ENCODE assay signal across 8 cellular contexts in genomic region chr1:156816561-156817328, GRCh38. TPM values are rescaled to one million over a fixed set of nuclear protein-coding genes. Genes with fewer than 3 reads are reported as not detected.
DNase-seq lines count a peak whose midpoint lies in the region; ATAC-seq and FAIRE-seq lines count a peak whose summit lies in the region.

Gene SH2D2A (minus strand): TSS chr1:156816848. CDS start chr1:156816708, 140 bp downstream.

- peak within 1 kb of the TSS; percentile 80 to 92 (median 90) for H3K27ac Mint-ChIP-seq in IgD-negative memory B cell
- H3K27ac Mint-ChIP-seq in activated CD4-positive, alpha-beta T cell treated with anti-CD3 and anti-CD28 coated beads, Interleukin-2, amount 10 ng/mL, durations not matched to agents 24 days and 14 days = peak within 1 kb of the TSS; percentile 100

- DNase-seq in GM19239 (ENCODE audit: insufficient read length, low spot score) = peak; percentile 85
- DNase-seq in activated CD4-positive, alpha-beta T cell treated with anti-CD3 and anti-CD28 coated beads, Interleukin-2, amount 10 ng/mL, durations not matched to agents 24 days and 14 days = peak; percentile 98
- peak; percentile 92 for DNase-seq in effector CD8-positive, alpha-beta T cell (lab: John Stamatoyannopoulos, UW)
- DNase-seq in sciatic nerve (ENCODE audit: low spot score) = peak; percentile 62
- no peak for DNase-seq in HPDE6-E6E7 (ENCODE audit: extremely low spot score)
- DNase-seq in substantia nigra (lab: John Stamatoyannopoulos, UW) = no peak

- intact Hi-C loops in activated CD4-positive, alpha-beta T cell treated with anti-CD3 and anti-CD28 coated beads, Interleukin-2, amount 10 ng/mL, durations not matched to agents 24 days and 14 days (cut with micrococcal nuclease) = loop anchor here (1.0 to 5.0 kb wide), 6 partner anchors 20 to 88 kb away; partner anchors contain the start of genes ISG20L2, METTL25B, MRPL24 and PRCC
- intact Hi-C loops in sciatic nerve (cut with DNase I) = no loop called here

- H3K36me3 Mint-ChIP-seq in IgD-negative memory B cell = no peaks in the 10 kb centered on the region
- H3K36me3 Mint-ChIP-seq in activated CD4-positive, alpha-beta T cell treated with anti-CD3 and anti-CD28 coated beads, Interleukin-2, amount 10 ng/mL, durations not matched to agents 24 days and 14 days (ENCODE audit: low read depth) = peaks cover 52% of the 10 kb centered on the region

- H3K4me1 Mint-ChIP-seq in IgD-negative memory B cell = peaks cover 0 to 24% (median 10%) of the 10 kb centered on the region in 3 donors
- peaks cover 57% of the 10 kb centered on the region for H3K4me1 Mint-ChIP-seq in activated CD4-positive, alpha-beta T cell treated with anti-CD3 and anti-CD28 coated beads, Interleukin-2, amount 10 ng/mL, durations not matched to agents 24 days and 14 days

- H3K4me3 Mint-ChIP-seq in IgD-negative memory B cell = peak within 1 kb of the TSS; percentile 33 to 89 (median 68)
- H3K4me3 Mint-ChIP-seq in activated CD4-positive, alpha-beta T cell treated with anti-CD3 and anti-CD28 coated beads, Interleukin-2, amount 10 ng/mL, durations not matched to agents 24 days and 14 days = peak within 1 kb of the TSS; percentile 96

- no peak within 1 kb of the TSS for H3K27ac ChIP-seq in substantia nigra (ENCODE audit: low read depth, low read length, poor library complexity, severe bottlenecking)

- ATAC-seq in sciatic nerve = peak; percentile 27
- no peak for ATAC-seq in HG02970 (IDR thresholded peaks at IDR 0.05; ENCODE audit: low FRiP score, unreplicated experiment)

- no peaks in the 10 kb centered on the region for H3K27me3 Mint-ChIP-seq in IgD-negative memory B cell
- no peaks in the 10 kb centered on the region for H3K27me3 Mint-ChIP-seq in activated CD4-positive, alpha-beta T cell treated with anti-CD3 and anti-CD28 coated beads, Interleukin-2, amount 10 ng/mL, durations not matched to agents 24 days and 14 days

- H3K9me3 Mint-ChIP-seq in IgD-negative memory B cell = no peaks in the 10 kb centered on the region
- H3K9me3 Mint-ChIP-seq in activated CD4-positive, alpha-beta T cell treated with anti-CD3 and anti-CD28 coated beads, Interleukin-2, amount 10 ng/mL, durations not matched to agents 24 days and 14 days = peaks cover 10% of the 10 kb centered on the region

- FAIRE-seq in GM19239 (lab: Jason Lieb, UNC) = peak; percentile 69

RNA-seq across cellular contexts. Expression of gene SH2D2A, which starts in this region (rescaled TPM):
- polyA plus RNA-seq in IgD-negative memory B cell = 2.1 TPM
- total RNA-seq in activated CD4-positive, alpha-beta T cell treated with anti-CD3 and anti-CD28 coated beads, Interleukin-2, amount 10 ng/mL, durations not matched to agents 24 days and 14 days = 277 and 282 TPM in 2 replicates
- 1.6 TPM for total RNA-seq in sciatic nerve

Comparison
In these comparisons a context has a peak if more than half of its experiments do, and no peak if none do; other contexts are left out.
1. RNA of gene SH2D2A (total RNA-seq): 277 to 282 TPM in activated CD4-positive, alpha-beta T cell treated with anti-CD3 and anti-CD28 coated beads, Interleukin-2, amount 10 ng/mL, durations not matched to agents 24 days and 14 days; 1.6 TPM in sciatic nerve (single experiment); every median in the first group is over 100 times any median in the second.
2. DNase-seq: peak in GM19239 (single experiment), activated CD4-positive, alpha-beta T cell treated with anti-CD3 and anti-CD28 coated beads, Interleukin-2, amount 10 ng/mL, durations not matched to agents 24 days and 14 days (single experiment), effector CD8-positive, alpha-beta T cell (single experiment) and sciatic nerve (single experiment); none in HPDE6-E6E7 (single experiment) and substantia nigra (0 of 49).